8 cellular contexts compared by ENCODE assay signal in the genomic region with DNA sequence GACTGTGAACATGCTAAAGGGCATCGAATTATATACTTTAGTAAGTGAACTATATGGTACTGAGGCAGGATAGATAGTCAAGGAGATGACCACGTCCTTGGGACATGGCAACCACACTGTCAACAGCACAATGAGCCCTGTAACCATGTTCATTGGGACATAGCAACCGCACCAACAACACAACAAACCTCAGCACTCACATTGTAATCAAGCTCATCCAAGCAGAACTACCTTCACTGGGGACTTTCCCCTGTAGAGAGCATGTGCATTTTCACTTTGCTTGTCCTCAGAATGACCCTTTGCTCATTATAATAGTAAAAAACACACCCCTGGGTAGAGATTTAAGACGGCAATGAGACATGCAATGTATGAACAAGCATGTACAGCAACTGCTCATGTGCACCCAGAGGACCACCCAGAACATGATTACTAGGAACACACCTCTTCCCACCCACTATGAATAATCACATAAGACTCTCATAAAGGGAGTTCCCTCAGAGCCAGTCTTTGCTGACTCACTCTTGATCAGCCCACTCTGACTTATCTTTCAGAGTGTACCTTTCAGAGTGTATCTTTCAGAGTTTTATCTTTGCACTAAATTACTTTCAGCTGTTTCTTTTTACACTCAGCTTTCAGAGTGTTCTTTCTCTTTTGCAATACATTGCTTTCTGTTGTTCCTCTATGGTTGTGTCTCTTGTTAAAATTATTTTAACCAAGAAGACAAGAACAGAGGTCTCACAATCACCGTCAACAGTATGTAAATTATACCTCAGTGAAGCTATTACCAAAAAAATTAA. TPM values are rescaled to one million over a fixed set of nuclear protein-coding genes. Genes with fewer than 3 reads are reported as not detected.
DNase-seq lines count a peak whose midpoint lies in the region; ATAC-seq and TF ChIP-seq lines count a peak whose summit lies in the region.

No MANE protein-coding gene starts in this region.

- TF ChIP-seq CTCF in AG09319 (IDR thresholded peaks at IDR 0.05; ENCODE audit: low read depth, low read length) (no peak), OCI-LY7 (conservative IDR thresholded peaks at IDR 0.05; ENCODE audit: low read length) (no peak)

- POLR2A ChIA-PET in OCI-LY7 (lab: Charles Lee), result interaction anchor here (0.6 kb wide), 1 partner anchor 77 kb away, joined by 4 read pairs; no protein-coding TSS in a partner anchor

- H3K27ac ChIP-seq in OCI-LY7 (ENCODE audit: low read depth, low read length, poor library complexity, severe bottlenecking), result peak overlapping the region; percentile 70

- DNase-seq in AG09319 (ENCODE audit: extremely low read depth, low read depth), result peak; percentile 60
- DNase-seq in OCI-LY7 (ENCODE audit: low spot score), result peak; percentile 85
- peak; percentile 46 for DNase-seq in activated gamma-delta T cell treated with anti-CD3 and anti-CD28 coated beads, Interleukin-2, amount 50 U/mL, for 16 hours (ENCODE audit: low read depth)
- no peak for DNase-seq in left ventricle myocardium superior
- DNase-seq in stimulated activated CD4-positive, alpha-beta T cell treated with anti-CD3 and anti-CD28 coated beads, Interleukin-1b, Interleukin-23, amount 100 ng/mL, for 24 hours (ENCODE audit: low read depth in 4 of 4, low spot score in 1 of 4), result peak; percentile 21 to 45 (median 33)
- no peak for DNase-seq in NCI-H1417 treated with DMSO at 0.1 percent for 48 hours (lab: John Stamatoyannopoulos, UW)

- peaks cover 43% of the 10 kb centered on the region for H3K4me1 ChIP-seq in OCI-LY7 (ENCODE audit: insufficient read depth, low read length, poor library complexity, severe bottlenecking)

- BruUV-seq in OCI-LY7 (replicated peaks; lab: Mats Ljungman, UMichigan), result no TSS peak

- in situ Hi-C loops in GM18951 (cut with MboI; ENCODE audit: low sequenced_read_pairs, unreplicated experiment), result no loop called here

- peak; percentile 13 for TF ChIP-seq POLR2A in GM18951 (IDR thresholded peaks at IDR 0.05; ENCODE audit: extremely low read depth, insufficient read depth, insufficient read length)

- intact Hi-C loops in OCI-LY7 (cut with micrococcal nuclease; ENCODE audit: unreplicated experiment) (no loop called here), left ventricle myocardium superior (cut with micrococcal nuclease) (no loop called here)

- no peaks in the 10 kb centered on the region for H3K79me2 ChIP-seq in OCI-LY7 (ENCODE audit: insufficient read depth, low read depth, low read length)

- no peaks in the 10 kb centered on the region for H3K9me2 ChIP-seq in OCI-LY7 (ENCODE audit: insufficient read depth, low read length)

- no peaks in the 10 kb centered on the region for H3K36me3 ChIP-seq in OCI-LY7 (ENCODE audit: insufficient read depth, low read length)

- peak overlapping the region; percentile 30 for H3K4me3 ChIP-seq in OCI-LY7 (ENCODE audit: low read depth, low read length, poor library complexity, severe bottlenecking)

- peak overlapping the region; percentile 74 for H3K4me2 ChIP-seq in OCI-LY7 (ENCODE audit: low read length)

- no peaks in the 10 kb centered on the region for H3K9me3 ChIP-seq in OCI-LY7 (ENCODE audit: low read length)

- CTCF ChIA-PET in OCI-LY7 (lab: Charles Lee; ENCODE audit: unreplicated experiment), result no interaction called here

- peak overlapping the region; percentile 83 for H2AFZ ChIP-seq in OCI-LY7 (ENCODE audit: low read length)

- ATAC-seq in HG03135 (IDR thresholded peaks at IDR 0.05; ENCODE audit: unreplicated experiment) (peak; percentile 72), left ventricle myocardium superior (peak; percentile 94)

- no peaks in the 10 kb centered on the region for H4K20me1 ChIP-seq in OCI-LY7 (ENCODE audit: insufficient read depth, low read length)

RNA-seq across cellular contexts. Expression of a gene that starts 4.1 kb away (rescaled TPM):
- not detected in 2 replicates for total RNA-seq in OCI-LY7 (2014; rRNA removed; shearing (Covaris generic))
- total RNA-seq in OCI-LY7 (2022) (not detected in 2 replicates), left ventricle myocardium superior (not detected)

RNA-seq across cellular contexts. Expression of a gene that starts 30.6 kb away (rescaled TPM):
- total RNA-seq in OCI-LY7 (2014; rRNA removed; shearing (Covaris generic)), result 6.5 and 6.8 TPM in 2 replicates
- total RNA-seq in OCI-LY7 (2022) (1.3 and 1.4 TPM in 2 replicates), left ventricle myocardium superior (25.3 TPM)

RNA-seq across cellular contexts. Expression of a gene that starts 47.0 kb away (rescaled TPM):
- total RNA-seq in OCI-LY7 (2014; rRNA removed; shearing (Covaris generic)), result not detected in 2 replicates
- total RNA-seq in OCI-LY7 (2022) (0.70 TPM in 1 of 2 replicates, not detected in the other), left ventricle myocardium superior (149 TPM)

Comparison
In these comparisons a context has a peak if more than half of its experiments do, and no peak if none do; other contexts are left out.
1. DNase-seq: peak in AG09319 (single experiment), OCI-LY7 (single experiment), activated gamma-delta T cell treated with anti-CD3 and anti-CD28 coated beads, Interleukin-2, amount 50 U/mL, for 16 hours (single experiment) and stimulated activated CD4-positive, alpha-beta T cell treated with anti-CD3 and anti-CD28 coated beads, Interleukin-1b, Interleukin-23, amount 100 ng/mL, for 24 hours (4 of 4); none in left ventricle myocardium superior (single experiment) and NCI-H1417 treated with DMSO at 0.1 percent for 48 hours (single experiment).
2. RNA of a gene that starts 47.0 kb away (total RNA-seq): 149 TPM in left ventricle myocardium superior (single experiment); 0.70 TPM in OCI-LY7; every median in the first group is over 10 times any median in the second.